1 cellular context compared by ENCODE assay signal in the genomic region with DNA sequence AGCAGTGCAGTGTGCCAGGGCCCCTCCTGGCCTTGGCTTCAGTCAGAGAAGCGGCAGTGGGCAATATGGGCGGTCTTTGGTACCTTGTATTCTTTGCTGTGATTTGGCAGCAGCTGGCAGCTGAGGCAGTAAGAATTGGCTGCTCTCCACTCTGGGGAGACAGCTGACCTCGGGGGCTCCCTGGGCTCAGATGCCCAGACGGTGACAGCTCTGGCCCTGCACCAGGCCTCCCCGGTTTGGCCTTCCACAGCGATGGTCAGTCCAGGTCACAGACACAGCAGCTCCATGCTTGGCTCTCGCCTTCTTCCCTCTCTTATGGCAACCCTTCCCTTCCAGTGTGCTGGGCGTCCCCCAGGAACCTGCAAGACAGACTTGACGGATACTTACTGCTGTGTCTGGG.
TF ChIP-seq lines count a peak whose summit lies in the region.

No MANE protein-coding gene starts in this region.

TF ChIP-seq in H1, 55 proteins besides CTCF, POLR2A, EP300 and RAD21:
- TF ChIP-seq ATF3 (IDR thresholded peaks at IDR 0.05; ENCODE audit: insufficient read depth, low read depth, low read length): no peak
- no peak for TF ChIP-seq CBX8 (IDR thresholded peaks at IDR 0.05; ENCODE audit: borderline replicate concordance, low read depth, low read length)
- TF ChIP-seq KDM5A (IDR thresholded peaks at IDR 0.05; ENCODE audit: low read length): no peak
- no peak for TF ChIP-seq ASH2L (IDR thresholded peaks at IDR 0.05; ENCODE audit: low read length)
- TF ChIP-seq SRF (IDR thresholded peaks at IDR 0.05; ENCODE audit: low read depth, low read length): no peak
- no peak for TF ChIP-seq POLR2AphosphoS5 (IDR thresholded peaks at IDR 0.05; ENCODE audit: low read depth, low read length)
